In the genomic region with DNA sequence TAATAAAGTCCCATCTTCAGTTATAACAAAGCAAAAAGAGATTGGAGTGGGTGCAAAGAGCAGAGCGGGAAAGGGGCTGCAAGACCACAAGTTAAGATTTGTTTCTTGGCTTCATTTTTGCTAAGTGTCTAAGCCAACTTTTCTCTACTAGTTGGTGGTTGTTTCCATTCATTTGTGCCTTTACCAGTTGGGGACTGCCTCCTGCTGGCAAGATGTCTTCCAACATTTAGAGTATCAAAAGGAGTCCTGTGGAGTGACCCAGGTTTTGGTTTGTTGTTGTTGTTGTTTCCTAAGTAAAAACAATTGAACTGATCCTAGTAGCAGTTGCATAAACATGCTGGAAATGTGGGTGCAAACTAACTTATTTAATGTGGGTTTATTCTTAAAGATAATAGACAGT, we compare ENCODE assay signal across 18 cellular contexts.
A peak's percentile ranks its signal among the peaks of the same experiment; 100 is the strongest.
DNase-seq lines count a peak whose midpoint lies in the region; ATAC-seq and TF ChIP-seq lines count a peak whose summit lies in the region.
"Had no signal": no experiment of that assay in that cellular context is flagged by ENCODE, and none has a peak within 500 bp of the region (broad histone marks: within the 10 kb centered on the region; RNA-seq: fewer than 3 reads in every experiment).

No MANE protein-coding gene starts in this region.

- no peak for ATAC-seq in Panc1
- no peak for ATAC-seq in upper lobe of right lung
- ATAC-seq in HG02610 (IDR thresholded peaks at IDR 0.05; ENCODE audit: unreplicated experiment) = no peak
- ATAC-seq: left colon; natural killer cell treated with Interleukin-12 subunit alpha and Interleukin-12 subunit beta and Interleukin-15 and Interleukin-18, amount 100 ng/mL, for 72 hours had no signal

- BruUV-seq in MCF 10A (replicated peaks; lab: Mats Ljungman, UMichigan) = no TSS peak
- no TSS peak for BruUV-seq in Panc1 (replicated peaks; lab: Mats Ljungman, UMichigan)

- no peaks in the 10 kb centered on the region for H3K4me1 Mint-ChIP-seq in MCF 10A (ENCODE audit: insufficient read depth, unreplicated experiment)

- no peaks in the 10 kb centered on the region for H3K27me3 ChIP-seq in breast epithelium
- no peaks in the 10 kb centered on the region for H3K27me3 ChIP-seq in Panc1 (ENCODE audit: control insufficient read depth, insufficient read depth, low read length)
- no peaks in the 10 kb centered on the region for H3K27me3 ChIP-seq in upper lobe of right lung

- POLR2A ChIA-PET in MCF 10A (lab: Yijun Ruan, JAX) (no interaction called here), Panc1 (lab: Charles Lee) (no interaction called here)

- H3K4me1 ChIP-seq in breast epithelium (no peaks in the 10 kb centered on the region), Panc1 (ENCODE audit: control insufficient read depth, insufficient read depth, low read length) (no peaks in the 10 kb centered on the region), upper lobe of right lung (peaks cover 8% of the 10 kb centered on the region)

- H3K36me3 Mint-ChIP-seq in MCF 10A (ENCODE audit: insufficient read depth, unreplicated experiment) = no peaks in the 10 kb centered on the region

- no peak overlapping the region for H3K4me3 Mint-ChIP-seq in MCF 10A (ENCODE audit: unreplicated experiment)
- H3K4me3 Mint-ChIP-seq: activated T-helper 1 cell treated with anti-CD3 and anti-CD28 coated beads, Interleukin-12 subunit alpha, Interleukin-12 subunit beta, Interleukin-2, Interleukin-4 antibody, amounts not matched to agents 30 ng/mL and 10 ng/mL and 1 ng/mL, durations not matched to agents 14 hours and 24 hours and 36 hours; natural killer cell treated with Interleukin-12 subunit alpha and Interleukin-12 subunit beta and Interleukin-15 and Interleukin-18, amount 100 ng/mL, for 72 hours had no signal

- no peak for TF ChIP-seq POLR2A in breast epithelium (IDR thresholded peaks at IDR 0.05)

- H3K4me3 ChIP-seq in breast epithelium (no peak overlapping the region), Panc1 (ENCODE audit: low read depth in 2 of 2, low read length in 2 of 2) (no peak overlapping the region), fibroblast of mammary gland (ENCODE audit: control insufficient read depth, low read depth, low read length) (no peak overlapping the region), upper lobe of right lung (no peak overlapping the region)

- no peaks in the 10 kb centered on the region for H3K36me3 ChIP-seq in breast epithelium
- no peaks in the 10 kb centered on the region for H3K36me3 ChIP-seq in Panc1 (ENCODE audit: control insufficient read depth, insufficient read depth, low read length)
- no peaks in the 10 kb centered on the region for H3K36me3 ChIP-seq in upper lobe of right lung

- TF ChIP-seq CTCF in MCF 10A (IDR thresholded peaks at IDR 0.05; ENCODE audit: unreplicated experiment) = no peak
- TF ChIP-seq CTCF in breast epithelium (IDR thresholded peaks at IDR 0.05) = no peak
- TF ChIP-seq CTCF in Panc1 (IDR thresholded peaks at IDR 0.05) = peak; percentile 11; the same call in 1 of the 2 replicates
- peak; percentile 42 for TF ChIP-seq CTCF in fibroblast of mammary gland (conservative IDR thresholded peaks at IDR 0.05; ENCODE audit: control insufficient read depth, insufficient read depth, low read depth, low read length)
- TF ChIP-seq CTCF in upper lobe of right lung (IDR thresholded peaks at IDR 0.05) = peak; percentile 18

- no peaks in the 10 kb centered on the region for H3K9me3 Mint-ChIP-seq in MCF 10A (ENCODE audit: unreplicated experiment)

- intact Hi-C loops in MCF 10A (cut with micrococcal nuclease) (no loop called here), breast epithelium (cut with DNase I; ENCODE audit: low total_unique reads) (no loop called here), Panc1 (cut with micrococcal nuclease; ENCODE audit: unreplicated experiment) (no loop called here), upper lobe of right lung (cut with DNase I) (no loop called here)

- no peak overlapping the region for H3K27ac Mint-ChIP-seq in MCF 10A (ENCODE audit: low read depth, unreplicated experiment)
- H3K27ac Mint-ChIP-seq: activated T-helper 1 cell treated with anti-CD3 and anti-CD28 coated beads, Interleukin-12 subunit alpha, Interleukin-12 subunit beta, Interleukin-2, Interleukin-4 antibody, amounts not matched to agents 30 ng/mL and 10 ng/mL and 1 ng/mL, durations not matched to agents 14 hours and 24 hours and 36 hours; natural killer cell treated with Interleukin-12 subunit alpha and Interleukin-12 subunit beta and Interleukin-15 and Interleukin-18, amount 100 ng/mL, for 72 hours had no signal

- in situ Hi-C loops in Panc1 (cut with HindIII; ENCODE audit: low pct_unique_long_range_greater_than_20kb, low sequenced_read_pairs) = no loop called here

- DNase-seq in MCF 10A (ENCODE audit: unreplicated experiment) (peak; percentile 20), breast epithelium (ENCODE audit: low spot score in 2 of 2) (no peak), Panc1 (ENCODE audit: low read depth, low spot score) (no peak), fibroblast of mammary gland (ENCODE audit: low read depth) (peak; percentile 36), upper lobe of right lung (no peak), NCI-H226 (no peak), OCI-M2 (lab: John Stamatoyannopoulos, UW; ENCODE audit: unreplicated experiment) (no peak)
- DNase-seq: activated CD4-positive, CD25-positive, alpha-beta regulatory T cell; C1 segment of cervical spinal cord; central memory CD4-positive, alpha-beta T cell; GOT3; KBM-7; NCI-H345; SHP77 had no signal

- CTCF ChIA-PET in MCF 10A (lab: Yijun Ruan, JAX) (interaction anchor here (0.6 kb wide), 1 partner anchor 194 kb away, joined by 5 read pairs; no protein-coding TSS in a partner anchor), Panc1 (lab: Charles Lee) (no interaction called here)

- H3K27ac ChIP-seq in breast epithelium (no peak overlapping the region), Panc1 (ENCODE audit: low read length) (no peak overlapping the region), upper lobe of right lung (no peak overlapping the region)

- H3K27me3 Mint-ChIP-seq in MCF 10A (ENCODE audit: insufficient read depth, unreplicated experiment) = peaks cover 13% of the 10 kb centered on the region
- H3K27me3 Mint-ChIP-seq: natural killer cell treated with Interleukin-12 subunit alpha and Interleukin-12 subunit beta and Interleukin-15 and Interleukin-18, amount 100 ng/mL, for 72 hours had no signal

- H3K9me3 ChIP-seq in breast epithelium (no peaks in the 10 kb centered on the region), Panc1 (ENCODE audit: control insufficient read depth, insufficient read depth, low read depth, low read length) (no peaks in the 10 kb centered on the region), upper lobe of right lung (no peaks in the 10 kb centered on the region)

Comparison
In these comparisons a context has a peak if more than half of its experiments do, and no peak if none do; other contexts are left out.
1. DNase-seq: peak in MCF 10A (single experiment) and fibroblast of mammary gland (single experiment); none in breast epithelium (0 of 2), Panc1 (single experiment), upper lobe of right lung (single experiment), NCI-H226 (single experiment) and OCI-M2 (single experiment).
2. CTCF ChIP-seq: peak in Panc1 (single experiment), fibroblast of mammary gland (single experiment) and upper lobe of right lung (single experiment); none in MCF 10A (single experiment) and breast epithelium (0 of 3).